ENCODE assay signal across 1 cellular context in genomic region chr7:2814186-2814530, GRCh38.
TF ChIP-seq lines count a peak whose summit lies in the region.

No MANE protein-coding gene starts in this region.

TF ChIP-seq in WTC11, 78 proteins besides CTCF, POLR2A, EP300 and RAD21 (continued from another document):
- TF ChIP-seq ZNF532 (CRISPR knock-in tag; IDR thresholded peaks at IDR 0.05; ENCODE audit: borderline replicate concordance) (no peak), KAT7 (CRISPR knock-in tag; IDR thresholded peaks at IDR 0.05; ENCODE audit: borderline replicate concordance) (no peak), FOXP4 (CRISPR knock-in tag; IDR thresholded peaks at IDR 0.05) (no peak), NR3C1 (CRISPR knock-in tag; conservative IDR thresholded peaks at IDR 0.05; ENCODE audit: low read depth) (no peak), ZSCAN18 (CRISPR knock-in tag; IDR thresholded peaks at IDR 0.05) (no peak), AFF4 (CRISPR knock-in tag; IDR thresholded peaks at IDR 0.05; ENCODE audit: borderline replicate concordance) (no peak)
TF ChIP-seq in WTC11: peak in this region for 0.
